ENCODE assay signal across 13 cellular contexts in genomic region chr2:182366625-182367024, GRCh38.
DNase-seq lines count a peak whose midpoint lies in the region; ATAC-seq and TF ChIP-seq lines count a peak whose summit lies in the region.
"Had no signal": no experiment of that assay in that cellular context is flagged by ENCODE, and none has a peak within 500 bp of the region (broad histone marks: within the 10 kb centered on the region; RNA-seq: fewer than 3 reads in every experiment).

No MANE protein-coding gene starts in this region.

- no peak overlapping the region for H2AFZ ChIP-seq in neural cell (ENCODE audit: low read depth, low read length)
- H2AFZ ChIP-seq: parathyroid adenoma had no signal

- H3K4me2 ChIP-seq in neural cell (ENCODE audit: low read length) = no peak overlapping the region

- H3K4me3 ChIP-seq in BJ (ENCODE audit: low read depth, low read length) = no peak overlapping the region
- H3K4me3 ChIP-seq in body of pancreas = no peak overlapping the region
- no peak overlapping the region for H3K4me3 ChIP-seq in neural cell (ENCODE audit: low read length)
- H3K4me3 ChIP-seq: esophagus muscularis mucosa had no signal

- peak; percentile 59 for ATAC-seq in body of pancreas
- ATAC-seq in GM21717 (IDR thresholded peaks at IDR 0.05; ENCODE audit: unreplicated experiment) = no peak
- no peak for ATAC-seq in HG03280 (IDR thresholded peaks at IDR 0.05; ENCODE audit: unreplicated experiment)
- no peak for ATAC-seq in GM18867 (IDR thresholded peaks at IDR 0.05; ENCODE audit: unreplicated experiment)
- ATAC-seq: left cardiac atrium had no signal

- no peaks in the 10 kb centered on the region for H3K9me2 ChIP-seq in neural cell (ENCODE audit: insufficient read depth, low read length)

- no peak for TF ChIP-seq RAD21 in neural cell (conservative IDR thresholded peaks at IDR 0.05)

- TF ChIP-seq CTCF in BJ (IDR thresholded peaks at IDR 0.05; ENCODE audit: insufficient read depth, low read depth, low read length) (no peak), body of pancreas (IDR thresholded peaks at IDR 0.05) (no peak), neural cell (IDR thresholded peaks at IDR 0.05; ENCODE audit: poor library complexity, severe bottlenecking) (no peak)

- TF ChIP-seq POLR2A in body of pancreas (IDR thresholded peaks at IDR 0.05) = no peak

- CTCF ChIA-PET in BJ (lab: Yijun Ruan, JAX) = no interaction called here

- no peaks in the 10 kb centered on the region for H3K36me3 ChIP-seq in BJ (ENCODE audit: control insufficient read depth, insufficient read depth, low read length)
- H3K36me3 ChIP-seq in body of pancreas (replicated peaks in 1 of 2; ENCODE audit: insufficient read depth in 1 of 2, low read depth in 2 of 2) = no peaks in the 10 kb centered on the region
- no peaks in the 10 kb centered on the region for H3K36me3 ChIP-seq in neural cell (ENCODE audit: insufficient read depth, low read length)
- H3K36me3 ChIP-seq: esophagus muscularis mucosa had no signal

- H3K79me2 ChIP-seq in neural cell (replicated peaks; ENCODE audit: insufficient read depth, low read length) = no peaks in the 10 kb centered on the region
- H3K79me2 ChIP-seq: parathyroid adenoma had no signal

- H4K20me1 ChIP-seq in neural cell (ENCODE audit: insufficient read depth) = no peaks in the 10 kb centered on the region

- no peaks in the 10 kb centered on the region for H3F3A ChIP-seq in neural cell (ENCODE audit: insufficient read depth, low read length, poor library complexity, severe bottlenecking)

- H3K27ac ChIP-seq in body of pancreas = no peak overlapping the region
- H3K27ac ChIP-seq in neural cell (ENCODE audit: low read length) = no peak overlapping the region
- H3K27ac ChIP-seq: parathyroid adenoma had no signal

- WGBS in body of pancreas, 2 donors = 73 to 77% methylated on average over 4 of the region's 4 CpGs

- POLR2A ChIA-PET in BJ (lab: Charles Lee) = no interaction called here

- no peaks in the 10 kb centered on the region for H3K9me3 ChIP-seq in body of pancreas
- H3K9me3 ChIP-seq in neural cell (ENCODE audit: low read length) = no peaks in the 10 kb centered on the region
- H3K9me3 ChIP-seq: esophagus muscularis mucosa had no signal

- TF ChIP-seq EP300 in neural cell (conservative IDR thresholded peaks at IDR 0.05; ENCODE audit: poor library complexity, severe bottlenecking) = no peak

- intact Hi-C loops in body of pancreas (cut with DNase I) = no loop called here

- no peaks in the 10 kb centered on the region for H3K4me1 ChIP-seq in body of pancreas
- H3K4me1 ChIP-seq: parathyroid adenoma had no signal

- H3K9ac ChIP-seq in neural cell (ENCODE audit: low read length) = no peak overlapping the region
- H3K9ac ChIP-seq: parathyroid adenoma had no signal

- DNase-seq in BJ (ENCODE audit: low read depth) (peak; percentile 42), NCI-H1105 treated with DMSO at 0.1 percent for 48 hours (lab: John Stamatoyannopoulos, UW) (peak; percentile 95), body of pancreas (peak in 1 of 4 donors; percentile 35)
- no peak for DNase-seq in stimulated activated CD8-positive, alpha-beta memory T cell treated with anti-CD3 and anti-CD28 coated beads, Interleukin-4, amount 100 ng/mL, for 48 hours
- DNase-seq: activated T-cell treated with anti-CD3 and anti-CD28 coated beads, Interleukin-2, amount 50 U/mL, for 48 hours; left cardiac atrium; MV-4-11 had no signal

- H3K27me3 ChIP-seq in BJ (ENCODE audit: control insufficient read depth, insufficient read depth, low read length) (no peaks in the 10 kb centered on the region), body of pancreas (no peaks in the 10 kb centered on the region), neural cell (ENCODE audit: insufficient read depth, low read depth, low read length) (no peaks in the 10 kb centered on the region)
- H3K27me3 ChIP-seq: esophagus muscularis mucosa had no signal

TF ChIP-seq in neural cell, 6 proteins besides CTCF, POLR2A, EP300 and RAD21:
- TF ChIP-seq SMC3 (conservative IDR thresholded peaks at IDR 0.05; ENCODE audit: poor library complexity) (no peak), POLR2AphosphoS5 (IDR thresholded peaks at IDR 0.05) (peak; percentile 37)
